1 cellular context compared by ENCODE assay signal in the genomic region with DNA sequence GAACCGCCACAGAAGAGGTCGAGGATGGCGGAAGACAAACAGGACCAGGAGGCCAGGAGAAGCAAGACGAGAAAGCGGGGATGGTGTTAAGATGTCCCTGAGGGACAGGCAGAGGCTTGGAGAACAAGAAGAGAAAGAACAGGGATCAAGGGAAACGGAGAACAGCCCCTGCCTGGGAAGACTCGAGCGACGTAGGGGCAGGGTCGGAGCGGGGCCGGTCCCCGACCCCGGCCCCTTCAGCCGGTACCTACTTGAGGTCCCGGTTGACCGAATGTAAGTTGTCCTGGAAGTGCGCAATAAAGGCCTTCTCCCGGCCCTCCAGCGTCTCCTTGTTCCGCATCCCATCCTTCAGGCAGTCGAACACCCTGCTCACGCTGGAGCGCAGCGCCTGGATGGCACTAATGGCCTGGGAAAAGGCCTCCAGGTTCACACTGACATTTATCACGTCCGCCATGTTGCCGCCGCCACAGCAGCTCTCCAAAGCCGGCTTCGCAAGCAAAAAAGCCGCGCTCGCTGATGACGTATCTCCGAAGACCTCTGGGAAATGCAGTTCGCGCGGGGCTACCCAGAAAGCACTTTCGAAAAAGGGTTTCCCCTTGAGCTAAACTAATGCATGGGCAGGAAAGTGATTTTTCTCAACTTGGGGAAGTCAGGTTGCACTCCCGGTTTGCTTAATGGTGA.
A peak's percentile ranks its signal among the peaks of the same experiment; 100 is the strongest.
TF ChIP-seq lines count a peak whose summit lies in the region.

A gene with protein sequence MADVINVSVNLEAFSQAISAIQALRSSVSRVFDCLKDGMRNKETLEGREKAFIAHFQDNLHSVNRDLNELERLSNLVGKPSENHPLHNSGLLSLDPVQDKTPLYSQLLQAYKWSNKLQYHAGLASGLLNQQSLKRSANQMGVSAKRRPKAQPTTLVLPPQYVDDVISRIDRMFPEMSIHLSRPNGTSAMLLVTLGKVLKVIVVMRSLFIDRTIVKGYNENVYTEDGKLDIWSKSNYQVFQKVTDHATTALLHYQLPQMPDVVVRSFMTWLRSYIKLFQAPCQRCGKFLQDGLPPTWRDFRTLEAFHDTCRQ (minus strand): TSS at position 477 of the 681 bp plus-strand sequence. CDS start 23 bp downstream, at position 454.

TF ChIP-seq in GM12878, 131 proteins besides CTCF, POLR2A, EP300 and RAD21 (continued from another document and continues in another):
- TF ChIP-seq MXI1 (IDR thresholded peaks at IDR 0.05; ENCODE audit: low read depth, low read length) (peak; percentile 72), JUNB (IDR thresholded peaks at IDR 0.05) (no peak), POU2F2 (IDR thresholded peaks at IDR 0.05; ENCODE audit: borderline replicate concordance, low read depth, low read length) (no peak; the same call in 2 of the 3 replicates), KDM1A (IDR thresholded peaks at IDR 0.05; ENCODE audit: borderline replicate concordance) (no peak), SREBF2 (IDR thresholded peaks at IDR 0.05; ENCODE audit: low read length) (no peak), STAT1 (conservative IDR thresholded peaks at IDR 0.05) (no peak), CHD4 (IDR thresholded peaks at IDR 0.05) (no peak), ZNF24 (IDR thresholded peaks at IDR 0.05) (no peak), SMC3 (IDR thresholded peaks at IDR 0.05; ENCODE audit: borderline replicate concordance, low read length) (no peak), KAT2A (conservative IDR thresholded peaks at IDR 0.05; ENCODE audit: control insufficient read depth, low read depth, low read length) (no peak), SIN3A (IDR thresholded peaks at IDR 0.05; ENCODE audit: low read depth, low read length) (peak; percentile 91), SUZ12 (IDR thresholded peaks at IDR 0.05; ENCODE audit: unreplicated experiment) (no peak), TCF12 (IDR thresholded peaks at IDR 0.05; ENCODE audit: low read depth, low read length) (no peak), BCL11A (IDR thresholded peaks at IDR 0.05; ENCODE audit: low read depth, low read length) (no peak), SMAD1 (IDR thresholded peaks at IDR 0.05; ENCODE audit: low read depth, partially characterized antibody) (no peak), MEF2B (IDR thresholded peaks at IDR 0.05; ENCODE audit: partially characterized antibody, poor library complexity, severe bottlenecking) (no peak), ZNF622 (IDR thresholded peaks at IDR 0.05) (no peak)
- TF ChIP-seq, protein P1, sequence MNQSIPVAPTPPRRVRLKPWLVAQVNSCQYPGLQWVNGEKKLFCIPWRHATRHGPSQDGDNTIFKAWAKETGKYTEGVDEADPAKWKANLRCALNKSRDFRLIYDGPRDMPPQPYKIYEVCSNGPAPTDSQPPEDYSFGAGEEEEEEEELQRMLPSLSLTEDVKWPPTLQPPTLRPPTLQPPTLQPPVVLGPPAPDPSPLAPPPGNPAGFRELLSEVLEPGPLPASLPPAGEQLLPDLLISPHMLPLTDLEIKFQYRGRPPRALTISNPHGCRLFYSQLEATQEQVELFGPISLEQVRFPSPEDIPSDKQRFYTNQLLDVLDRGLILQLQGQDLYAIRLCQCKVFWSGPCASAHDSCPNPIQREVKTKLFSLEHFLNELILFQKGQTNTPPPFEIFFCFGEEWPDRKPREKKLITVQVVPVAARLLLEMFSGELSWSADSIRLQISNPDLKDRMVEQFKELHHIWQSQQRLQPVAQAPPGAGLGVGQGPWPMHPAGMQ (IDR thresholded peaks at IDR 0.05; ENCODE audit: borderline replicate concordance), result no peak
- TF ChIP-seq, protein P2, sequence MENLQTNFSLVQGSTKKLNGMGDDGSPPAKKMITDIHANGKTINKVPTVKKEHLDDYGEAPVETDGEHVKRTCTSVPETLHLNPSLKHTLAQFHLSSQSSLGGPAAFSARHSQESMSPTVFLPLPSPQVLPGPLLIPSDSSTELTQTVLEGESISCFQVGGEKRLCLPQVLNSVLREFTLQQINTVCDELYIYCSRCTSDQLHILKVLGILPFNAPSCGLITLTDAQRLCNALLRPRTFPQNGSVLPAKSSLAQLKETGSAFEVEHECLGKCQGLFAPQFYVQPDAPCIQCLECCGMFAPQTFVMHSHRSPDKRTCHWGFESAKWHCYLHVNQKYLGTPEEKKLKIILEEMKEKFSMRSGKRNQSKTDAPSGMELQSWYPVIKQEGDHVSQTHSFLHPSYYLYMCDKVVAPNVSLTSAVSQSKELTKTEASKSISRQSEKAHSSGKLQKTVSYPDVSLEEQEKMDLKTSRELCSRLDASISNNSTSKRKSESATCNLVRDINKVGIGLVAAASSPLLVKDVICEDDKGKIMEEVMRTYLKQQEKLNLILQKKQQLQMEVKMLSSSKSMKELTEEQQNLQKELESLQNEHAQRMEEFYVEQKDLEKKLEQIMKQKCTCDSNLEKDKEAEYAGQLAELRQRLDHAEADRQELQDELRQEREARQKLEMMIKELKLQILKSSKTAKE (IDR thresholded peaks at IDR 0.05; ENCODE audit: low read depth, poor library complexity, severe bottlenecking), result peak; percentile 53
- TF ChIP-seq, protein P3, sequence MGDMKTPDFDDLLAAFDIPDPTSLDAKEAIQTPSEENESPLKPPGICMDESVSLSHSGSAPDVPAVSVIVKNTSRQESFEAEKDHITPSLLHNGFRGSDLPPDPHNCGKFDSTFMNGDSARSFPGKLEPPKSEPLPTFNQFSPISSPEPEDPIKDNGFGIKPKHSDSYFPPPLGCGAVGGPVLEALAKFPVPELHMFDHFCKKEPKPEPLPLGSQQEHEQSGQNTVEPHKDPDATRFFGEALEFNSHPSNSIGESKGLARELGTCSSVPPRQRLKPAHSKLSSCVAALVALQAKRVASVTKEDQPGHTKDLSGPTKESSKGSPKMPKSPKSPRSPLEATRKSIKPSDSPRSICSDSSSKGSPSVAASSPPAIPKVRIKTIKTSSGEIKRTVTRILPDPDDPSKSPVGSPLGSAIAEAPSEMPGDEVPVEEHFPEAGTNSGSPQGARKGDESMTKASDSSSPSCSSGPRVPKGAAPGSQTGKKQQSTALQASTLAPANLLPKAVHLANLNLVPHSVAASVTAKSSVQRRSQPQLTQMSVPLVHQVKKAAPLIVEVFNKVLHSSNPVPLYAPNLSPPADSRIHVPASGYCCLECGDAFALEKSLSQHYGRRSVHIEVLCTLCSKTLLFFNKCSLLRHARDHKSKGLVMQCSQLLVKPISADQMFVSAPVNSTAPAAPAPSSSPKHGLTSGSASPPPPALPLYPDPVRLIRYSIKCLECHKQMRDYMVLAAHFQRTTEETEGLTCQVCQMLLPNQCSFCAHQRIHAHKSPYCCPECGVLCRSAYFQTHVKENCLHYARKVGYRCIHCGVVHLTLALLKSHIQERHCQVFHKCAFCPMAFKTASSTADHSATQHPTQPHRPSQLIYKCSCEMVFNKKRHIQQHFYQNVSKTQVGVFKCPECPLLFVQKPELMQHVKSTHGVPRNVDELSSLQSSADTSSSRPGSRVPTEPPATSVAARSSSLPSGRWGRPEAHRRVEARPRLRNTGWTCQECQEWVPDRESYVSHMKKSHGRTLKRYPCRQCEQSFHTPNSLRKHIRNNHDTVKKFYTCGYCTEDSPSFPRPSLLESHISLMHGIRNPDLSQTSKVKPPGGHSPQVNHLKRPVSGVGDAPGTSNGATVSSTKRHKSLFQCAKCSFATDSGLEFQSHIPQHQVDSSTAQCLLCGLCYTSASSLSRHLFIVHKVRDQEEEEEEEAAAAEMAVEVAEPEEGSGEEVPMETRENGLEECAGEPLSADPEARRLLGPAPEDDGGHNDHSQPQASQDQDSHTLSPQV (IDR thresholded peaks at IDR 0.05), result no peak
- TF ChIP-seq, protein P4, sequence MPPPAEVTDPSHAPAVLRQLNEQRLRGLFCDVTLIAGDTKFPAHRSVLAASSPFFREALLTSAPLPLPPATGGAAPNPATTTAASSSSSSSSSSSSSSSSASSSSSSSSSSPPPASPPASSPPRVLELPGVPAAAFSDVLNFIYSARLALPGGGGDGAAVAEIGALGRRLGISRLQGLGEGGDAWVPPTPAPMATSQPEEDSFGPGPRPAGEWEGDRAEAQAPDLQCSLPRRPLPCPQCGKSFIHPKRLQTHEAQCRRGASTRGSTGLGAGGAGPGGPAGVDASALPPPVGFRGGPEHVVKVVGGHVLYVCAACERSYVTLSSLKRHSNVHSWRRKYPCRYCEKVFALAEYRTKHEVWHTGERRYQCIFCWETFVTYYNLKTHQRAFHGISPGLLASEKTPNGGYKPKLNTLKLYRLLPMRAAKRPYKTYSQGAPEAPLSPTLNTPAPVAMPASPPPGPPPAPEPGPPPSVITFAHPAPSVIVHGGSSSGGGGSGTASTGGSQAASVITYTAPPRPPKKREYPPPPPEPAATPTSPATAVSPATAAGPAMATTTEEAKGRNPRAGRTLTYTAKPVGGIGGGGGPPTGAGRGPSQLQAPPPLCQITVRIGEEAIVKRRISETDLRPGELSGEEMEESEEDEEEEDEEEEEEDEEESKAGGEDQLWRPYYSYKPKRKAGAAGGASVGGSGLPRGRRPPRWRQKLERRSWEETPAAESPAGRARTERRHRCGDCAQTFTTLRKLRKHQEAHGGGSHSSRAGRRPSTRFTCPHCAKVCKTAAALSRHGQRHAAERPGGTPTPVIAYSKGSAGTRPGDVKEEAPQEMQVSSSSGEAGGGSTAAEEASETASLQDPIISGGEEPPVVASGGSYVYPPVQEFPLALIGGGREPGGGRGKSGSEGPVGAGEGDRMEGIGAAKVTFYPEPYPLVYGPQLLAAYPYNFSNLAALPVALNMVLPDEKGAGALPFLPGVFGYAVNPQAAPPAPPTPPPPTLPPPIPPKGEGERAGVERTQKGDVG (CRISPR knock-in tag; IDR thresholded peaks at IDR 0.05), result no peak
- TF ChIP-seq, protein P5, sequence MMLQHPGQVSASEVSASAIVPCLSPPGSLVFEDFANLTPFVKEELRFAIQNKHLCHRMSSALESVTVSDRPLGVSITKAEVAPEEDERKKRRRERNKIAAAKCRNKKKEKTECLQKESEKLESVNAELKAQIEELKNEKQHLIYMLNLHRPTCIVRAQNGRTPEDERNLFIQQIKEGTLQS (IDR thresholded peaks at IDR 0.05; ENCODE audit: borderline replicate concordance, extremely low read depth, low read depth, low read length), result peak; percentile 93
- TF ChIP-seq, protein P6, sequence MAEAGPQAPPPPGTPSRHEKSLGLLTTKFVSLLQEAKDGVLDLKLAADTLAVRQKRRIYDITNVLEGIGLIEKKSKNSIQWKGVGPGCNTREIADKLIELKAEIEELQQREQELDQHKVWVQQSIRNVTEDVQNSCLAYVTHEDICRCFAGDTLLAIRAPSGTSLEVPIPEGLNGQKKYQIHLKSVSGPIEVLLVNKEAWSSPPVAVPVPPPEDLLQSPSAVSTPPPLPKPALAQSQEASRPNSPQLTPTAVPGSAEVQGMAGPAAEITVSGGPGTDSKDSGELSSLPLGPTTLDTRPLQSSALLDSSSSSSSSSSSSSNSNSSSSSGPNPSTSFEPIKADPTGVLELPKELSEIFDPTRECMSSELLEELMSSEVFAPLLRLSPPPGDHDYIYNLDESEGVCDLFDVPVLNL (IDR thresholded peaks at IDR 0.05; ENCODE audit: low read depth, low read length), result peak; percentile 51; the same call in 1 of the 2 replicates
- TF ChIP-seq, protein P7, sequence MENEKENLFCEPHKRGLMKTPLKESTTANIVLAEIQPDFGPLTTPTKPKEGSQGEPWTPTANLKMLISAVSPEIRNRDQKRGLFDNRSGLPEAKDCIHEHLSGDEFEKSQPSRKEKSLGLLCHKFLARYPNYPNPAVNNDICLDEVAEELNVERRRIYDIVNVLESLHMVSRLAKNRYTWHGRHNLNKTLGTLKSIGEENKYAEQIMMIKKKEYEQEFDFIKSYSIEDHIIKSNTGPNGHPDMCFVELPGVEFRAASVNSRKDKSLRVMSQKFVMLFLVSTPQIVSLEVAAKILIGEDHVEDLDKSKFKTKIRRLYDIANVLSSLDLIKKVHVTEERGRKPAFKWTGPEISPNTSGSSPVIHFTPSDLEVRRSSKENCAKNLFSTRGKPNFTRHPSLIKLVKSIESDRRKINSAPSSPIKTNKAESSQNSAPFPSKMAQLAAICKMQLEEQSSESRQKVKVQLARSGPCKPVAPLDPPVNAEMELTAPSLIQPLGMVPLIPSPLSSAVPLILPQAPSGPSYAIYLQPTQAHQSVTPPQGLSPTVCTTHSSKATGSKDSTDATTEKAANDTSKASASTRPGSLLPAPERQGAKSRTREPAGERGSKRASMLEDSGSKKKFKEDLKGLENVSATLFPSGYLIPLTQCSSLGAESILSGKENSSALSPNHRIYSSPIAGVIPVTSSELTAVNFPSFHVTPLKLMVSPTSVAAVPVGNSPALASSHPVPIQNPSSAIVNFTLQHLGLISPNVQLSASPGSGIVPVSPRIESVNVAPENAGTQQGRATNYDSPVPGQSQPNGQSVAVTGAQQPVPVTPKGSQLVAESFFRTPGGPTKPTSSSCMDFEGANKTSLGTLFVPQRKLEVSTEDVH (IDR thresholded peaks at IDR 0.05; ENCODE audit: low read depth, partially characterized antibody), result no peak
- TF ChIP-seq, protein P8, sequence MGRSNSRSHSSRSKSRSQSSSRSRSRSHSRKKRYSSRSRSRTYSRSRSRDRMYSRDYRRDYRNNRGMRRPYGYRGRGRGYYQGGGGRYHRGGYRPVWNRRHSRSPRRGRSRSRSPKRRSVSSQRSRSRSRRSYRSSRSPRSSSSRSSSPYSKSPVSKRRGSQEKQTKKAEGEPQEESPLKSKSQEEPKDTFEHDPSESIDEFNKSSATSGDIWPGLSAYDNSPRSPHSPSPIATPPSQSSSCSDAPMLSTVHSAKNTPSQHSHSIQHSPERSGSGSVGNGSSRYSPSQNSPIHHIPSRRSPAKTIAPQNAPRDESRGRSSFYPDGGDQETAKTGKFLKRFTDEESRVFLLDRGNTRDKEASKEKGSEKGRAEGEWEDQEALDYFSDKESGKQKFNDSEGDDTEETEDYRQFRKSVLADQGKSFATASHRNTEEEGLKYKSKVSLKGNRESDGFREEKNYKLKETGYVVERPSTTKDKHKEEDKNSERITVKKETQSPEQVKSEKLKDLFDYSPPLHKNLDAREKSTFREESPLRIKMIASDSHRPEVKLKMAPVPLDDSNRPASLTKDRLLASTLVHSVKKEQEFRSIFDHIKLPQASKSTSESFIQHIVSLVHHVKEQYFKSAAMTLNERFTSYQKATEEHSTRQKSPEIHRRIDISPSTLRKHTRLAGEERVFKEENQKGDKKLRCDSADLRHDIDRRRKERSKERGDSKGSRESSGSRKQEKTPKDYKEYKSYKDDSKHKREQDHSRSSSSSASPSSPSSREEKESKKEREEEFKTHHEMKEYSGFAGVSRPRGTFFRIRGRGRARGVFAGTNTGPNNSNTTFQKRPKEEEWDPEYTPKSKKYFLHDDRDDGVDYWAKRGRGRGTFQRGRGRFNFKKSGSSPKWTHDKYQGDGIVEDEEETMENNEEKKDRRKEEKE (IDR thresholded peaks at IDR 0.05), result no peak
